ENCODE assay signal across 13 cellular contexts in genomic region chr3:171842864-171843511, GRCh38. TPM values are rescaled to one million over a fixed set of nuclear protein-coding genes. Genes with fewer than 3 reads are reported as not detected.
DNase-seq lines count a peak whose midpoint lies in the region; ATAC-seq, FAIRE-seq and TF ChIP-seq lines count a peak whose summit lies in the region.
"Had no signal": no experiment of that assay in that cellular context is flagged by ENCODE, and none has a peak within 500 bp of the region (broad histone marks: within the 10 kb centered on the region; RNA-seq: fewer than 3 reads in every experiment).

Gene TMEM212, plus strand, starts transcription at chr3:171843349. Its CDS starts 35 bp downstream, at chr3:171843384.

- WGBS in gastroesophageal sphincter (ENCODE audit: low coverage in 1 of 2), 2 donors, result 16 to 21% methylated on average over 5 of the region's 5 CpGs

- H3K27ac Mint-ChIP-seq in WTC11, result no peak within 1 kb of the TSS

- H3K9me3 ChIP-seq in gastroesophageal sphincter, result no peaks in the 10 kb centered on the region
- no peaks in the 10 kb centered on the region for H3K9me3 ChIP-seq in effector memory CD4-positive, alpha-beta T cell (ENCODE audit: control insufficient read depth, low read length)
- H3K9me3 ChIP-seq: adrenal gland, upper lobe of left lung had no signal

- H3K36me3 ChIP-seq in gastroesophageal sphincter (no peaks in the 10 kb centered on the region), rectal smooth muscle tissue (ENCODE audit: control insufficient read depth, insufficient read depth, low read length) (no peaks in the 10 kb centered on the region)
- H3K36me3 ChIP-seq in effector memory CD4-positive, alpha-beta T cell (ENCODE audit: control insufficient read depth, insufficient read depth, low read length), result no peaks in the 10 kb centered on the region
- H3K36me3 ChIP-seq: adrenal gland, upper lobe of left lung had no signal

- H3K27me3 Mint-ChIP-seq in WTC11 (ENCODE audit: low read depth), result no peaks in the 10 kb centered on the region

- H3K4me3 ChIP-seq in gastroesophageal sphincter (no peak within 1 kb of the TSS), rectal smooth muscle tissue (ENCODE audit: low read length) (no peak within 1 kb of the TSS)
- no peak within 1 kb of the TSS for H3K4me3 ChIP-seq in effector memory CD4-positive, alpha-beta T cell (ENCODE audit: insufficient read depth, low read depth, low read length, poor library complexity, severe bottlenecking)
- H3K4me3 ChIP-seq: adrenal gland, upper lobe of left lung had no signal

- TF ChIP-seq EP300 in gastroesophageal sphincter (IDR thresholded peaks at IDR 0.05), result no peak

- peaks cover 32% of the 10 kb centered on the region for H3K4me1 Mint-ChIP-seq in WTC11

- TF ChIP-seq CTCF in WTC11 (IDR thresholded peaks at IDR 0.05) (no peak), gastroesophageal sphincter (IDR thresholded peaks at IDR 0.05) (no peak)

- no peak within 1 kb of the TSS for H3K4me3 Mint-ChIP-seq in WTC11

- no peaks in the 10 kb centered on the region for H3K36me3 Mint-ChIP-seq in WTC11

- POLR2A ChIA-PET in WTC11 (lab: Charles Lee) (no interaction called here), HEK293T (lab: Yijun Ruan, JAX) (no interaction called here)

- FAIRE-seq in H54 (lab: Jason Lieb, UNC), result peak; percentile 60

- H3K9ac ChIP-seq in rectal smooth muscle tissue (ENCODE audit: low read length), result no peak within 1 kb of the TSS

- no peak for TF ChIP-seq POLR2A in H54 (IDR thresholded peaks at IDR 0.05; ENCODE audit: low read depth, low read length)
- TF ChIP-seq POLR2A in gastroesophageal sphincter (IDR thresholded peaks at IDR 0.05), result no peak

- H3K27ac ChIP-seq in gastroesophageal sphincter, result peak within 1 kb of the TSS; percentile 53 to 76 (median 62)
- peak within 1 kb of the TSS; percentile 63 for H3K27ac ChIP-seq in rectal smooth muscle tissue (ENCODE audit: low read depth, low read length)
- H3K27ac ChIP-seq in effector memory CD4-positive, alpha-beta T cell (ENCODE audit: insufficient read depth, low read length, poor library complexity, severe bottlenecking), result no peak within 1 kb of the TSS
- H3K27ac ChIP-seq: adrenal gland had no signal

- CTCF ChIA-PET in WTC11 (lab: Charles Lee), result interaction anchor here (1.5 kb wide), 1 partner anchor 229 kb away, joined by 6 read pairs; no protein-coding TSS in a partner anchor
- CTCF ChIA-PET in HEK293T (lab: Yijun Ruan, JAX), result no interaction called here

- H3K4me1 ChIP-seq in gastroesophageal sphincter (peaks cover 3 to 33% (median 3%) of the 10 kb centered on the region in 3 donors), rectal smooth muscle tissue (ENCODE audit: control insufficient read depth, insufficient read depth, low read length) (peaks cover 6% of the 10 kb centered on the region)
- H3K4me1 ChIP-seq in effector memory CD4-positive, alpha-beta T cell (ENCODE audit: control insufficient read depth, insufficient read depth, low read length, poor library complexity, severe bottlenecking), result no peaks in the 10 kb centered on the region

- peaks cover 5% of the 10 kb centered on the region; the same call in 1 of the 2 replicates for H3K9me3 Mint-ChIP-seq in WTC11

- DNase-seq in H54 (ENCODE audit: insufficient read length, low spot score), result no peak
- DNase-seq in WTC11 (ENCODE audit: low spot score), result no peak
- no peak for DNase-seq in NCI-H146 treated with DMSO at 0.1 percent for 48 hours (lab: John Stamatoyannopoulos, UW; ENCODE audit: unreplicated experiment)
- DNase-seq in effector memory CD4-positive, alpha-beta T cell, result no peak
- no peak for DNase-seq in HEK293T (ENCODE audit: extremely low spot score)
- DNase-seq: adrenal gland, upper lobe of left lung had no signal

- H3K27me3 ChIP-seq in gastroesophageal sphincter (no peaks in the 10 kb centered on the region), rectal smooth muscle tissue (ENCODE audit: control insufficient read depth, insufficient read depth, low read length) (no peaks in the 10 kb centered on the region)
- H3K27me3 ChIP-seq in effector memory CD4-positive, alpha-beta T cell (replicated peaks; ENCODE audit: control insufficient read depth, insufficient read depth, low read length, poor library complexity, severe bottlenecking), result no peaks in the 10 kb centered on the region
- H3K27me3 ChIP-seq: adrenal gland, upper lobe of left lung had no signal

- ATAC-seq in WTC11 (peak; percentile 65), gastroesophageal sphincter (no peak), HG02588 (IDR thresholded peaks at IDR 0.05; ENCODE audit: unreplicated experiment) (no peak)

TF ChIP-seq in WTC11, 78 proteins besides CTCF, POLR2A, EP300 and RAD21:
- peak; percentile 43 for TF ChIP-seq GABPB1 (CRISPR knock-in tag; IDR thresholded peaks at IDR 0.05)
- no peak for TF ChIP-seq FOXP1 (CRISPR knock-in tag; IDR thresholded peaks at IDR 0.05; ENCODE audit: borderline replicate concordance)

TF ChIP-seq in HEK293T, 16 proteins besides CTCF, POLR2A, EP300 and RAD21:
- no peak for TF ChIP-seq PKNOX1 (IDR thresholded peaks at IDR 0.05)
- TF ChIP-seq ARNT (IDR thresholded peaks at IDR 0.05), result no peak
- TF ChIP-seq BHLHE40 (IDR thresholded peaks at IDR 0.05; ENCODE audit: borderline replicate concordance), result no peak
- TF ChIP-seq LEF1 (IDR thresholded peaks at IDR 0.05; ENCODE audit: borderline replicate concordance), result no peak
- TF ChIP-seq ZNF384 (IDR thresholded peaks at IDR 0.05), result no peak
- no peak for TF ChIP-seq L3MBTL2 (conservative IDR thresholded peaks at IDR 0.05)
- no peak for TF ChIP-seq FOXA1 (IDR thresholded peaks at IDR 0.05)
- no peak for TF ChIP-seq TARDBP (IDR thresholded peaks at IDR 0.05)
- TF ChIP-seq NFRKB (IDR thresholded peaks at IDR 0.05), result no peak
- TF ChIP-seq HDGF (IDR thresholded peaks at IDR 0.05; ENCODE audit: borderline replicate concordance), result no peak

RNA-seq across cellular contexts. Expression of gene TMEM212, which starts in this region (rescaled TPM):
- total RNA-seq in WTC11 (2021) (not detected in 3 replicates), gastroesophageal sphincter (not detected)
- total RNA-seq: adrenal gland; kidney epithelial cell; pulmonary artery endothelial cell; T-helper 2 cell treated with Interferon-gamma antibody and Interleukin-4, amounts not matched to agents 100 ng/mL and 5 ng/mL, for 36 hours had no signal

Comparison
In these comparisons a context has a peak if more than half of its experiments do, and no peak if none do; other contexts are left out.
1. Peak in ATAC-seq in WTC11; RNA of the gene not detected or under 1 TPM.